In genomic region chr1:68115308-68115707, GRCh38 we compare ENCODE assay signal across 27 cellular contexts.
"Had no signal": no experiment of that assay in that cellular context is flagged by ENCODE, and none has a peak within 500 bp of the region (broad histone marks: within the 10 kb centered on the region; RNA-seq: fewer than 3 reads in every experiment).

No MANE protein-coding gene starts in this region.

- H3K4me1 ChIP-seq: foreskin keratinocyte had no signal

- H3K4me3 Mint-ChIP-seq: immature natural killer cell, mesothelial cell of epicardium, naive B cell had no signal

- H3K4me2 ChIP-seq: hepatocyte had no signal

- H3K27ac ChIP-seq: coronary artery, epithelial cell of prostate, foreskin keratinocyte, heart left ventricle, hepatocyte, lower lobe of right lung had no signal

- H3K4me3 ChIP-seq: coronary artery, dorsolateral prefrontal cortex, gastroesophageal sphincter, heart left ventricle, hepatocyte, lower lobe of right lung, mucosa of descending colon had no signal

- H3K27me3 ChIP-seq: dorsolateral prefrontal cortex, foreskin keratinocyte, gastroesophageal sphincter, heart left ventricle, hepatocyte had no signal

- H3K79me2 ChIP-seq: hepatocyte had no signal

- DNase-seq: dermis blood vessel endothelial cell; dorsolateral prefrontal cortex; effector CD4-positive, alpha-beta T cell; effector memory CD4-positive, alpha-beta T cell; erythroblast; foreskin keratinocyte; heart left ventricle; hypothalamus; immature natural killer cell; kidney; kidney glomerular epithelial cell; left colon; left ventricle myocardium superior; lower lobe of right lung; mesenchymal stem cell; mucosa of descending colon; naive B cell had no signal

- ATAC-seq: esophagus mucosa, foreskin keratinocyte, gastroesophageal sphincter, heart left ventricle, left colon, left lobe of liver, lower lobe of right lung, mucosa of descending colon had no signal

- H3K9me3 ChIP-seq: gastroesophageal sphincter, heart left ventricle, lower lobe of right lung, mucosa of descending colon had no signal

- H3K36me3 ChIP-seq: heart left ventricle, lower lobe of right lung had no signal

- FAIRE-seq: colon, endometrium, frontal cortex, kidney had no signal

- H3K9me3 Mint-ChIP-seq: immature natural killer cell, mesothelial cell of epicardium, naive B cell had no signal

- H3K27ac Mint-ChIP-seq: immature natural killer cell, mesothelial cell of epicardium had no signal

- H2AFZ ChIP-seq: hepatocyte had no signal

- H3K36me3 Mint-ChIP-seq: immature natural killer cell, naive B cell had no signal
